ENCODE assay signal across 8 cellular contexts in genomic region chr12:95336387-95337067, GRCh38.
DNase-seq lines count a peak whose midpoint lies in the region; ATAC-seq, FAIRE-seq and TF ChIP-seq lines count a peak whose summit lies in the region.

No MANE protein-coding gene starts in this region.

- H3K4me3 ChIP-seq in GM12864 (ENCODE audit: low read depth, low read length), result no peak overlapping the region
- H3K4me3 ChIP-seq in bronchial epithelial cell (ENCODE audit: low read depth, low read length), result no peak overlapping the region
- no peak overlapping the region for H3K4me3 ChIP-seq in smooth muscle cell

- no peak for ATAC-seq in GM21717 (IDR thresholded peaks at IDR 0.05; ENCODE audit: unreplicated experiment)

- no peaks in the 10 kb centered on the region for H3K9me3 ChIP-seq in smooth muscle cell (replicated peaks; ENCODE audit: low read depth)

- H3K27ac ChIP-seq in smooth muscle cell (ENCODE audit: low read depth), result peak overlapping the region; percentile 50

- H3K4me2 ChIP-seq in smooth muscle cell, result peak overlapping the region; percentile 61

- H3K27me3 ChIP-seq in bronchial epithelial cell (ENCODE audit: control insufficient read depth, insufficient read depth, low read length), result no peaks in the 10 kb centered on the region
- H3K27me3 ChIP-seq in smooth muscle cell (ENCODE audit: low read depth), result no peaks in the 10 kb centered on the region

- DNase-seq in GM12864 (ENCODE audit: low read depth) (no peak), NCI-H460 (ENCODE audit: extremely low read depth, low read depth) (peak; percentile 39), bronchial epithelial cell (ENCODE audit: low read depth) (peak; percentile 69), iPS-NIHi7 (ENCODE audit: extremely low spot score) (peak; percentile 90), smooth muscle cell (lab: John Stamatoyannopoulos, UW; ENCODE audit: unreplicated experiment) (peak; percentile 21), LoVo (ENCODE audit: low spot score) (no peak)
- DNase-seq in activated CD4-positive, alpha-beta T cell treated with anti-CD3 and anti-CD28 coated beads for 48 hours, result no peak

- peak overlapping the region; percentile 87 for H2AFZ ChIP-seq in smooth muscle cell (ENCODE audit: low read depth)

- H3K4me1 ChIP-seq in smooth muscle cell (ENCODE audit: low read depth), result peaks cover 6% of the 10 kb centered on the region

- no peak overlapping the region for H3K9ac ChIP-seq in smooth muscle cell (ENCODE audit: low read depth)

- no peaks in the 10 kb centered on the region for H3K36me3 ChIP-seq in bronchial epithelial cell (ENCODE audit: control insufficient read depth, insufficient read depth, low read length)
- H3K36me3 ChIP-seq in smooth muscle cell (ENCODE audit: low read depth), result no peaks in the 10 kb centered on the region

- H3F3A ChIP-seq in smooth muscle cell (ENCODE audit: low read depth), result peaks cover 2% of the 10 kb centered on the region

- no peak for FAIRE-seq in bronchial epithelial cell (lab: Jason Lieb, UNC)

- 35% methylated on average over 10 of the region's 10 CpGs for WGBS in smooth muscle cell (ENCODE audit: low lambda C conversion rate)

- H4K20me1 ChIP-seq in smooth muscle cell (ENCODE audit: low read depth), result no peaks in the 10 kb centered on the region

- peak; percentile 60 for TF ChIP-seq CTCF in GM12864 (IDR thresholded peaks at IDR 0.05; ENCODE audit: low read depth, low read length, missing control alignments)
- TF ChIP-seq CTCF in bronchial epithelial cell (IDR thresholded peaks at IDR 0.05; ENCODE audit: insufficient read depth, low read length, severe bottlenecking), result peak; percentile 88
- peak; percentile 80 for TF ChIP-seq CTCF in smooth muscle cell (IDR thresholded peaks at IDR 0.05; ENCODE audit: borderline replicate concordance, insufficient read depth, poor library complexity, severe bottlenecking)

- H3K79me2 ChIP-seq in smooth muscle cell (ENCODE audit: low read depth), result no peaks in the 10 kb centered on the region

Comparison
In these comparisons a context has a peak if more than half of its experiments do, and no peak if none do; other contexts are left out.
1. DNase-seq: peak in NCI-H460 (single experiment), bronchial epithelial cell (single experiment), iPS-NIHi7 (single experiment) and smooth muscle cell (single experiment); none in GM12864 (single experiment), activated CD4-positive, alpha-beta T cell treated with anti-CD3 and anti-CD28 coated beads for 48 hours (single experiment) and LoVo (single experiment).
2. Peak in every context shown above with its lines, with median percentiles within 50 percentile points of each other: CTCF ChIP-seq.